Comparison of ENCODE assay signal across 20 cellular contexts in genomic region chr6:148385379-148385778, GRCh38.
"Had no signal": no experiment of that assay in that cellular context is flagged by ENCODE, and none has a peak within 500 bp of the region (broad histone marks: within the 10 kb centered on the region; RNA-seq: fewer than 3 reads in every experiment).

No MANE protein-coding gene starts in this region.

- DNase-seq: cortex of kidney; effector memory CD4-positive, alpha-beta T cell; foreskin keratinocyte; kidney glomerular epithelial cell; lower lobe of right lung; mesenchymal stem cell; naive B cell; nephron progenitor cell; spleen; stimulated activated CD4-positive, alpha-beta T cell treated with anti-CD3 and anti-CD28 coated beads, Interleukin-15, amount 100 ng/mL, for 24 hours; stimulated activated CD4-positive, alpha-beta T cell treated with anti-CD3 and anti-CD28 coated beads, Interleukin-1b, Interleukin-23, amount 100 ng/mL, for 48 hours; stimulated activated CD4-positive, alpha-beta T cell treated with anti-CD3 and anti-CD28 coated beads, Interleukin-4, amount 100 ng/mL, for 24 hours; tibial artery; uterus had no signal

- H3K27ac ChIP-seq: foreskin keratinocyte, lower lobe of right lung, parathyroid adenoma, prostate gland, tibial artery, uterus had no signal

- H2AFZ ChIP-seq: parathyroid adenoma had no signal

- H3K4me3 ChIP-seq: lower lobe of right lung, prostate gland, spleen, tibial artery, upper lobe of left lung, uterus had no signal

- H3K27me3 ChIP-seq: foreskin keratinocyte, spleen, tibial artery, upper lobe of left lung, uterus had no signal

- H3K9me3 ChIP-seq: lower lobe of right lung, prostate gland, spleen, tibial artery, upper lobe of left lung, uterus had no signal

- H3K36me3 ChIP-seq: prostate gland, spleen, uterus had no signal

- FAIRE-seq: islet of Langerhans had no signal

- ATAC-seq: foreskin keratinocyte; lower lobe of right lung; sciatic nerve; stimulated activated memory B cell treated with anti-CD40 and anti-IgM and Interleukin-4, amounts not matched to agents 10 μg/mL and 1 μg/mL and 100 μg/mL, for 72 hours had no signal

- H3K9ac ChIP-seq: parathyroid adenoma had no signal

- H3K4me1 ChIP-seq: foreskin keratinocyte, parathyroid adenoma, prostate gland, uterus had no signal

- H3K79me2 ChIP-seq: parathyroid adenoma had no signal
